23 cellular contexts compared by ENCODE assay signal in genomic region chr11:72570893-72571741, GRCh38.
DNase-seq lines count a peak whose midpoint lies in the region; ATAC-seq and TF ChIP-seq lines count a peak whose summit lies in the region.
"Had no signal": no experiment of that assay in that cellular context is flagged by ENCODE, and none has a peak within 500 bp of the region (broad histone marks: within the 10 kb centered on the region; RNA-seq: fewer than 3 reads in every experiment).

No MANE protein-coding gene starts in this region.

- no peak for TF ChIP-seq POLR2A in IMR-90 (IDR thresholded peaks at IDR 0.05; ENCODE audit: low read depth, low read length)

- TF ChIP-seq CTCF in IMR-90 (conservative IDR thresholded peaks at IDR 0.05; ENCODE audit: low read depth, low read length): no peak
- TF ChIP-seq CTCF in coronary artery (IDR thresholded peaks at IDR 0.05): no peak
- TF ChIP-seq CTCF in chondrocyte (IDR thresholded peaks at IDR 0.05): no peak

- H3K23ac ChIP-seq in IMR-90 (ENCODE audit: low read depth, low read length): no peak overlapping the region

- no peak for ATAC-seq in IMR-90 (ENCODE audit: low read depth)
- ATAC-seq: gastroesophageal sphincter; naive thymus-derived CD8-positive, alpha-beta T cell; sciatic nerve had no signal

- H4K8ac ChIP-seq in IMR-90 (ENCODE audit: low read depth in 2 of 2, low read length in 2 of 2): no peak overlapping the region

- no peak overlapping the region for H2BK15ac ChIP-seq in IMR-90 (ENCODE audit: low read depth, low read length)

- no peak overlapping the region for H4K5ac ChIP-seq in IMR-90 (ENCODE audit: low read depth, low read length)

- H3K36me3 Mint-ChIP-seq in chondrocyte (ENCODE audit: low read depth): peaks cover 2% of the 10 kb centered on the region
- H3K36me3 Mint-ChIP-seq: activated naive CD8-positive, alpha-beta T cell; memory B cell; naive thymus-derived CD8-positive, alpha-beta T cell had no signal

- H3K4me1 Mint-ChIP-seq in chondrocyte (ENCODE audit: low read depth): peaks cover 14% of the 10 kb centered on the region

- H4K20me1 ChIP-seq in IMR-90 (ENCODE audit: insufficient read depth, low read length): no peaks in the 10 kb centered on the region

- H3K4me3 Mint-ChIP-seq in chondrocyte (ENCODE audit: unreplicated experiment): no peak overlapping the region
- H3K4me3 Mint-ChIP-seq: activated naive CD8-positive, alpha-beta T cell; activated T-helper 1 cell treated with anti-CD3 and anti-CD28 coated beads, Interleukin-12 subunit alpha, Interleukin-12 subunit beta, Interleukin-2, Interleukin-4 antibody, amounts not matched to agents 30 ng/mL and 10 ng/mL and 1 ng/mL, durations not matched to agents 14 hours and 24 hours and 36 hours; memory B cell; naive thymus-derived CD8-positive, alpha-beta T cell had no signal

- dilution Hi-C loops in IMR-90 (cut with HindIII; ENCODE audit: low sequenced_read_pairs, unreplicated experiment): no loop called here

- H3K4me1 ChIP-seq in ACC112 (ENCODE audit: control insufficient read depth, insufficient read depth, low read length, unreplicated experiment) (peaks cover 38% of the 10 kb centered on the region), IMR-90 (ENCODE audit: control insufficient read depth, insufficient read depth, low read length) (0 out of 2 replicates have a peak, but pooled peaks cover 1% of the 10 kb centered on the region)
- H3K4me1 ChIP-seq: parathyroid adenoma, testis had no signal

- BruUV-seq in IMR-90 (replicated peaks; lab: Mats Ljungman, UMichigan): no TSS peak

- H3K9me1 ChIP-seq in IMR-90 (ENCODE audit: insufficient read depth, low read length): peaks cover 4% of the 10 kb centered on the region; the same call in 1 of the 2 replicates

- no peak for TF ChIP-seq RAD21 in IMR-90 (IDR thresholded peaks at IDR 0.05; ENCODE audit: low read length)

- no peak overlapping the region for H2AK5ac ChIP-seq in IMR-90 (ENCODE audit: low read depth, low read length)

- H3K27me3 Mint-ChIP-seq in chondrocyte (ENCODE audit: low read depth): peaks cover 19% of the 10 kb centered on the region

- intact Hi-C loops in IMR-90 (cut with micrococcal nuclease): no loop called here

- H2BK20ac ChIP-seq in IMR-90 (ENCODE audit: low read depth, low read length): no peak overlapping the region

- H3K27ac Mint-ChIP-seq in chondrocyte (ENCODE audit: unreplicated experiment): no peak overlapping the region
- H3K27ac Mint-ChIP-seq: activated naive CD8-positive, alpha-beta T cell; activated T-helper 1 cell treated with anti-CD3 and anti-CD28 coated beads, Interleukin-12 subunit alpha, Interleukin-12 subunit beta, Interleukin-2, Interleukin-4 antibody, amounts not matched to agents 30 ng/mL and 10 ng/mL and 1 ng/mL, durations not matched to agents 14 hours and 24 hours and 36 hours; memory B cell had no signal

- no peaks in the 10 kb centered on the region for H3K9me3 Mint-ChIP-seq in chondrocyte (ENCODE audit: low read depth)
- H3K9me3 Mint-ChIP-seq: activated T-helper 1 cell treated with anti-CD3 and anti-CD28 coated beads, Interleukin-12 subunit alpha, Interleukin-12 subunit beta, Interleukin-2, Interleukin-4 antibody, amounts not matched to agents 30 ng/mL and 10 ng/mL and 1 ng/mL, durations not matched to agents 14 hours and 24 hours and 36 hours; memory B cell; naive thymus-derived CD8-positive, alpha-beta T cell had no signal

- POLR2A ChIA-PET in IMR-90 (lab: Charles Lee; ENCODE audit: unreplicated experiment): no interaction called here

- H3K14ac ChIP-seq in IMR-90 (replicated peaks; ENCODE audit: low read depth, low read length): 0 out of 2 replicates have a peak overlapping the region, but pooled peaks have one; percentile 41

- DNase-seq in IMR-90: no peak
- peak; percentile 66 for DNase-seq in coronary artery (ENCODE audit: low spot score)
- peak; percentile 35 for DNase-seq in mesenteric fat pad (ENCODE audit: low spot score)
- no peak for DNase-seq in cerebellar nuclear complex (lab: John Stamatoyannopoulos, UW)
- DNase-seq in DMS79 treated with DMSO at 0.1 percent for 48 hours (lab: John Stamatoyannopoulos, UW): no peak
- no peak for DNase-seq in G401 (ENCODE audit: low spot score)
- DNase-seq in chondrocyte (ENCODE audit: low spot score): no peak
- DNase-seq: activated CD4-positive, alpha-beta T cell treated with anti-CD3 and anti-CD28 coated beads, Interleukin-2, amount 50 U/mL, for 4 hours; DMS 273 treated with DMSO at 0.1 percent for 48 hours; kidney glomerular epithelial cell; NCI-H1417; NCI-H524; Right ventricle myocardium superior; testis had no signal

- no peak overlapping the region for H2BK5ac ChIP-seq in IMR-90 (ENCODE audit: low read depth, low read length, poor library complexity, severe bottlenecking)

- H3K9me3 ChIP-seq in IMR-90 (ENCODE audit: control insufficient read depth, insufficient read depth, low read length): no peaks in the 10 kb centered on the region
- H3K9me3 ChIP-seq: gastroesophageal sphincter, testis had no signal

- H3K56ac ChIP-seq in IMR-90 (ENCODE audit: extremely low read depth, insufficient read depth, low read length): no peak overlapping the region

- H3K9ac ChIP-seq in IMR-90 (ENCODE audit: low read depth, low read length): no peak overlapping the region
- H3K9ac ChIP-seq: parathyroid adenoma had no signal

- CTCF ChIA-PET in IMR-90 (lab: Yijun Ruan, JAX): no interaction called here

- H3K36me3 ChIP-seq in ACC112 (ENCODE audit: insufficient read depth, low read length): no peaks in the 10 kb centered on the region
- H3K36me3 ChIP-seq in IMR-90 (ENCODE audit: control insufficient read depth, insufficient read depth, low read length): no peaks in the 10 kb centered on the region

- H3K4me3 ChIP-seq in ACC112 (ENCODE audit: low read depth, low read length) (peak overlapping the region; percentile 45; the same call in 1 of the 2 replicates), IMR-90 (ENCODE audit: insufficient read depth, low read depth, low read length) (no peak overlapping the region), coronary artery (no peak overlapping the region)
- H3K4me3 ChIP-seq: gastroesophageal sphincter, testis had no signal

- no peak overlapping the region; the same call in 1 of the 2 replicates for H3K4ac ChIP-seq in IMR-90 (ENCODE audit: low read depth, low read length)

- whole genome bisulfite sequencing in IMR-90 (ENCODE audit: extremely low coverage in 2 of 2, insufficient read length in 1 of 2), 2 experiments: 73% methylated on average over 2 of the region's 10 CpGs; no CpG with 5 or more reads in 1 of the 2 experiments

- no peaks in the 10 kb centered on the region for H3K79me1 ChIP-seq in IMR-90 (ENCODE audit: low read depth in 1 of 2, low read length in 2 of 2)

- no peak overlapping the region for H3K4me2 ChIP-seq in IMR-90 (ENCODE audit: low read depth, low read length)

- peak overlapping the region; percentile 95 for H2AFZ ChIP-seq in ACC112 (ENCODE audit: low read length, unreplicated experiment)
- H2AFZ ChIP-seq in IMR-90 (replicated peaks; ENCODE audit: low read length, poor library complexity): no peak overlapping the region
- H2AFZ ChIP-seq: parathyroid adenoma had no signal

- H3K18ac ChIP-seq in IMR-90 (ENCODE audit: low read depth, low read length): no peak overlapping the region

- H2AK9ac ChIP-seq in IMR-90 (replicated peaks; ENCODE audit: low read depth, low read length, poor library complexity): no peak overlapping the region

- in situ Hi-C loops in IMR-90 (cut with MboI; ENCODE audit: low sequenced_read_pairs): no loop called here
- in situ Hi-C loops in G401 (cut with HindIII; ENCODE audit: low sequenced_read_pairs): no loop called here

- H3K27me3 ChIP-seq in ACC112 (ENCODE audit: insufficient read depth, low read length) (no peaks in the 10 kb centered on the region), IMR-90 (ENCODE audit: control insufficient read depth, insufficient read depth, low read length) (peaks cover 17% of the 10 kb centered on the region)
- H3K27me3 ChIP-seq: gastroesophageal sphincter, testis had no signal

- H3K27ac ChIP-seq in ACC112 (ENCODE audit: low read depth, low read length): peak overlapping the region; percentile 95
- no peak overlapping the region for H3K27ac ChIP-seq in IMR-90 (ENCODE audit: insufficient read depth, low read length)
- H3K27ac ChIP-seq in coronary artery: peak overlapping the region in 1 of 2 donors; percentile 42
- H3K27ac ChIP-seq: C4-2B, gastroesophageal sphincter, parathyroid adenoma, testis had no signal

- no peak overlapping the region for H4K91ac ChIP-seq in IMR-90 (ENCODE audit: insufficient read depth, low read depth, low read length)

- peak overlapping the region; percentile 3; the same call in 1 of the 2 replicates for H2BK120ac ChIP-seq in IMR-90 (ENCODE audit: low read depth, low read length)

- no peaks in the 10 kb centered on the region for H3K79me2 ChIP-seq in ACC112 (ENCODE audit: control insufficient read depth, insufficient read depth, low read length, unreplicated experiment)
- H3K79me2 ChIP-seq: parathyroid adenoma had no signal

TF ChIP-seq in IMR-90, 13 proteins besides CTCF, POLR2A, EP300 and RAD21 (continues in another document):
- TF ChIP-seq BHLHE40 (IDR thresholded peaks at IDR 0.05; ENCODE audit: low read depth, low read length) (no peak), NFE2L2 (IDR thresholded peaks at IDR 0.05; ENCODE audit: low read depth, low read length) (no peak), MAFK (IDR thresholded peaks at IDR 0.05; ENCODE audit: low read depth, low read length) (no peak), SMC3 (IDR thresholded peaks at IDR 0.05; ENCODE audit: low read depth, low read length) (no peak), RCOR1 (IDR thresholded peaks at IDR 0.05; ENCODE audit: insufficient replicate concordance, low read length) (no peak), FOS (IDR thresholded peaks at IDR 0.05; ENCODE audit: low read depth, low read length) (no peak), MXI1 (IDR thresholded peaks at IDR 0.05; ENCODE audit: borderline replicate concordance, low read depth, low read length) (no peak), RFX5 (IDR thresholded peaks at IDR 0.05; ENCODE audit: low read depth, low read length) (no peak), CEBPB (IDR thresholded peaks at IDR 0.05; ENCODE audit: low read depth, low read length) (no peak), CHD1 (IDR thresholded peaks at IDR 0.05; ENCODE audit: low read depth, low read length) (no peak)
- TF ChIP-seq, protein P1, sequence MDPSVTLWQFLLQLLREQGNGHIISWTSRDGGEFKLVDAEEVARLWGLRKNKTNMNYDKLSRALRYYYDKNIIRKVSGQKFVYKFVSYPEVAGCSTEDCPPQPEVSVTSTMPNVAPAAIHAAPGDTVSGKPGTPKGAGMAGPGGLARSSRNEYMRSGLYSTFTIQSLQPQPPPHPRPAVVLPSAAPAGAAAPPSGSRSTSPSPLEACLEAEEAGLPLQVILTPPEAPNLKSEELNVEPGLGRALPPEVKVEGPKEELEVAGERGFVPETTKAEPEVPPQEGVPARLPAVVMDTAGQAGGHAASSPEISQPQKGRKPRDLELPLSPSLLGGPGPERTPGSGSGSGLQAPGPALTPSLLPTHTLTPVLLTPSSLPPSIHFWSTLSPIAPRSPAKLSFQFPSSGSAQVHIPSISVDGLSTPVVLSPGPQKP (IDR thresholded peaks at IDR 0.05; ENCODE audit: borderline replicate concordance, low read depth, low read length): no peak

Comparison
In these comparisons a context has a peak if more than half of its experiments do, and no peak if none do; other contexts are left out.
1. DNase-seq: peak in coronary artery (single experiment) and mesenteric fat pad (single experiment); none in IMR-90 (single experiment), cerebellar nuclear complex (0 of 2), DMS79 treated with DMSO at 0.1 percent for 48 hours (single experiment), G401 (single experiment) and chondrocyte (single experiment).